Comparison of ENCODE assay signal across 14 cellular contexts in the genomic region with DNA sequence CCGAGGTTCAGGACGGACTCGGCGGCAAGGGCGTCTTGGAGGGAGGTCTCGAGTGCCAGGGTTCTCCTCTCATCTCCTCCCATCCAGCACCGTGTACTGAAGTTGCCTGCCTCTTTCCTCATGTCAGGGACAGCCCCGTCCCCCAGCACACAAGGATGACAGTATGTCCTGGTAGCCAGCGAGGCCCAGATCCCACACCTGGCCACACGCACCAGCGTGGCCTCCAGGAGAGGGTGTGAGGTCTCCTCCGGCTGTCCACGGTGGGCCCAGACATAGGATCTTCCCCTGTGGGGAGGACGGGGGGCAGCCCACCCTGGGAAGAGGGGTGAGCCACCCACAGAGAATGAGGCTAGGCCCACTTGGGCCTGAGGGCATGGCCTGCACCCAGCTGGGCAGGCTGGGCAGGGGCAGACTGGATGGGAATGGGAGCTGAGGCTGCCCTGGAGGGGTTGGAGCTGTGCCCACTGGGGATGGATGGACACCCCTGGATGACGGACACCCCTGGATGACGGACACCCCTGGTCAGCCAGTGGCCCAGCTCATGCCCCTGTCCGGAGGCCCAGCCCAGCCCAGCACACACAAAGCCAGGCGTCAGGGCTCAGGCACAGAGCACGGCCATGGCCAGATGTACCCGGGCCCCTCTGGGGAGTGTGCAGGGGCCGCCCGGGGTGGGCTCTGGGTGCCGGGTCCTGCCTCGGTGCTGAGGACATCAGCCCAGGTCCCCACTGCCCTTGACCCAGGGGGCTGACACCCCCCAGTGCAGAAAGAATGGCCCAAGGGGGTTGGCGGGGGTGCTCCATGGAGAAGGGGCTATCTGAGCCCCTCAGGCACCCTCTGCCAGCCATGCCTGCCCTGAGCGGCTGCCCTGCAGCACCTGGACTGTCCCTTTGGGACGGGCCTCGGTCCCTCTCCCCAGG. TPM values are rescaled to one million over a fixed set of nuclear protein-coding genes. Genes with fewer than 3 reads are reported as not detected.
"Had no signal": no experiment of that assay in that cellular context is flagged by ENCODE, and none has a peak within 500 bp of the region (broad histone marks: within the 10 kb centered on the region; RNA-seq: fewer than 3 reads in every experiment).

No MANE protein-coding gene starts in this region.

- ATAC-seq: activated T-cell treated with anti-CD3 and anti-CD28 coated beads, Interleukin-2, amount 50 U/mL, for 4 hours; left colon had no signal

- H3K4me3 ChIP-seq: cardiac muscle cell, esophagus squamous epithelium, ovary, SK-N-MC, skin epidermis had no signal

- H3K27ac ChIP-seq: cardiac muscle cell, esophagus squamous epithelium, ovary, SK-N-MC, skin epidermis had no signal

- H3K27me3 ChIP-seq: cardiac muscle cell, ovary had no signal

- DNase-seq: activated CD4-positive, alpha-beta T cell treated with anti-CD3 and anti-CD28 coated beads, Interleukin-2, amount 50 U/mL, for 4 hours; activated CD4-positive, CD25-positive, alpha-beta regulatory T cell; activated gamma-delta T cell treated with Interleukin-2 at 50 U/mL for 16 hours; activated T-cell treated with anti-CD3 and anti-CD28 coated beads, Interleukin-2, amount 50 U/mL, for 4 hours; esophagus squamous epithelium; foreskin fibroblast had no signal

- H3K4me1 ChIP-seq: esophagus squamous epithelium had no signal

- H3K9me3 ChIP-seq: esophagus squamous epithelium had no signal

- FAIRE-seq: colon had no signal

- H3K36me3 ChIP-seq: cardiac muscle cell, esophagus squamous epithelium, ovary had no signal

RNA-seq across cellular contexts. Expression of gene CFAP46, which starts 30.9 kb away (rescaled TPM):
- total RNA-seq: subcutaneous adipose tissue; T-helper 1 cell treated with Interleukin-12 subunit alpha and Interleukin-12 subunit beta and Interleukin-4 antibody, amounts not matched to agents 30 ng/mL and 1 ng/mL, for 36 hours had no signal
